Comparison of ENCODE assay signal across 14 cellular contexts in genomic region chr20:19779634-19780033, GRCh38. TPM values are rescaled to one million over a fixed set of nuclear protein-coding genes. Genes with fewer than 3 reads are reported as not detected.
DNase-seq lines count a peak whose midpoint lies in the region; ATAC-seq and TF ChIP-seq lines count a peak whose summit lies in the region.
"Had no signal": no experiment of that assay in that cellular context is flagged by ENCODE, and none has a peak within 500 bp of the region (broad histone marks: within the 10 kb centered on the region; RNA-seq: fewer than 3 reads in every experiment).

No MANE protein-coding gene starts in this region.

- no peaks in the 10 kb centered on the region for H3K27me3 ChIP-seq in uterus

- TF ChIP-seq POLR2A in uterus (IDR thresholded peaks at IDR 0.05), result no peak

- H3K4me3 ChIP-seq in uterus, result no peak overlapping the region

- H3K4me1 ChIP-seq in uterus, result peaks cover 0 to 6% of the 10 kb centered on the region in 2 donors
- H3K4me1 ChIP-seq: BE2C had no signal

- intact Hi-C loops in activated CD8-positive, alpha-beta T cell treated with anti-CD3 and anti-CD28 coated beads for 36 hours (cut with micrococcal nuclease), result no loop called here
- intact Hi-C loops in uterus (cut with DNase I; ENCODE audit: low total_unique reads), result loop anchor here (5.0 kb wide), 1 partner anchor 218 kb away; no protein-coding TSS in a partner anchor

- H3K9me3 ChIP-seq in uterus, result no peaks in the 10 kb centered on the region
- H3K9me3 ChIP-seq: BE2C had no signal

- peak overlapping the region; percentile 50 for H3K27ac Mint-ChIP-seq in glutamatergic neuron (ENCODE audit: unreplicated experiment)
- no peak overlapping the region for H3K27ac Mint-ChIP-seq in activated CD8-positive, alpha-beta T cell treated with anti-CD3 and anti-CD28 coated beads for 36 hours

- CTCF ChIA-PET in activated CD8-positive, alpha-beta T cell treated with anti-CD3 and anti-CD28 coated beads for 36 hours (lab: Charles Lee), result interaction anchor here (1.3 kb wide), 1 partner anchor 10 kb away, joined by 7 read pairs; no protein-coding TSS in a partner anchor

- H3K27me3 Mint-ChIP-seq in glutamatergic neuron (ENCODE audit: unreplicated experiment), result peaks cover 2% of the 10 kb centered on the region
- peaks cover 10% of the 10 kb centered on the region for H3K27me3 Mint-ChIP-seq in activated CD8-positive, alpha-beta T cell treated with anti-CD3 and anti-CD28 coated beads for 36 hours

- no peak overlapping the region for H3K27ac ChIP-seq in uterus

- ATAC-seq in GM18498 (IDR thresholded peaks at IDR 0.05; ENCODE audit: unreplicated experiment) (peak; percentile 86), GM19452 (IDR thresholded peaks at IDR 0.05; ENCODE audit: unreplicated experiment) (peak; percentile 69), HG03196 (IDR thresholded peaks at IDR 0.05; ENCODE audit: unreplicated experiment) (peak; percentile 68)
- ATAC-seq in activated CD8-positive, alpha-beta T cell treated with anti-CD3 and anti-CD28 coated beads for 36 hours, result no peak
- ATAC-seq: left colon had no signal

- POLR2A ChIA-PET in activated CD8-positive, alpha-beta T cell treated with anti-CD3 and anti-CD28 coated beads for 36 hours (lab: Charles Lee), result interaction anchor here (0.6 kb wide), 1 partner anchor 10 kb away, joined by 3 read pairs; no protein-coding TSS in a partner anchor

- peaks cover 48% of the 10 kb centered on the region for H3K4me1 Mint-ChIP-seq in glutamatergic neuron (ENCODE audit: low read depth, unreplicated experiment)
- no peaks in the 10 kb centered on the region for H3K4me1 Mint-ChIP-seq in activated CD8-positive, alpha-beta T cell treated with anti-CD3 and anti-CD28 coated beads for 36 hours (ENCODE audit: low read depth)

- H3K36me3 ChIP-seq in uterus, result no peaks in the 10 kb centered on the region
- H3K36me3 ChIP-seq: BE2C had no signal

- DNase-seq in glutamatergic neuron (no peak), DMS153 (lab: John Stamatoyannopoulos, UW) (no peak), NAMALWA (ENCODE audit: low spot score) (no peak), uterus (no peak)
- no peak for DNase-seq in activated CD8-positive, alpha-beta T cell treated with anti-CD3 and anti-CD28 coated beads for 36 hours
- DNase-seq: activated CD4-positive, alpha-beta T cell treated with anti-CD3 and anti-CD28 coated beads, Interleukin-2, amount 50 U/mL, for 1 hour; amygdala; BE2C; left colon; NCI-H187 treated with DMSO at 0.1 percent for 48 hours; NCI-H526 treated with DMSO at 0.1 percent for 48 hours had no signal

- no peak overlapping the region for H3K4me3 Mint-ChIP-seq in glutamatergic neuron (ENCODE audit: unreplicated experiment)
- no peak overlapping the region for H3K4me3 Mint-ChIP-seq in activated CD8-positive, alpha-beta T cell treated with anti-CD3 and anti-CD28 coated beads for 36 hours

- peaks cover 2% of the 10 kb centered on the region for H3K9me3 Mint-ChIP-seq in glutamatergic neuron (ENCODE audit: unreplicated experiment)
- H3K9me3 Mint-ChIP-seq in activated CD8-positive, alpha-beta T cell treated with anti-CD3 and anti-CD28 coated beads for 36 hours, result no peaks in the 10 kb centered on the region

- H3K36me3 Mint-ChIP-seq in glutamatergic neuron (ENCODE audit: unreplicated experiment), result no peaks in the 10 kb centered on the region
- H3K36me3 Mint-ChIP-seq in activated CD8-positive, alpha-beta T cell treated with anti-CD3 and anti-CD28 coated beads for 36 hours (ENCODE audit: low read depth), result no peaks in the 10 kb centered on the region

- TF ChIP-seq CTCF in glutamatergic neuron (IDR thresholded peaks at IDR 0.05; ENCODE audit: partially characterized antibody, unreplicated experiment) (no peak), uterus (IDR thresholded peaks at IDR 0.05) (no peak)
- TF ChIP-seq CTCF in activated CD8-positive, alpha-beta T cell treated with anti-CD3 and anti-CD28 coated beads for 36 hours (IDR thresholded peaks at IDR 0.05), result no peak

RNA-seq across cellular contexts. Expression of gene RIN2, which starts 21.6 kb away (rescaled TPM):
- total RNA-seq in glutamatergic neuron (ENCODE audit: unreplicated experiment), result 108 TPM
- not detected for total RNA-seq in activated CD8-positive, alpha-beta T cell treated with anti-CD3 and anti-CD28 coated beads for 36 hours
- 10 to 100 TPM; 29.7 to 77.5 (median 59.6) TPM for total RNA-seq in uterus

Comparison
In these comparisons a context has a peak if more than half of its experiments do, and no peak if none do; other contexts are left out.
1. RNA of gene RIN2, which starts 21.6 kb away (total RNA-seq): 108 TPM in glutamatergic neuron (single experiment) and 29.7 to 77.5 TPM in uterus; not detected in activated CD8-positive, alpha-beta T cell treated with anti-CD3 and anti-CD28 coated beads for 36 hours; every median in the first group is over 10 times any median in the second.